1 cellular context compared by ENCODE assay signal in the genomic region with DNA sequence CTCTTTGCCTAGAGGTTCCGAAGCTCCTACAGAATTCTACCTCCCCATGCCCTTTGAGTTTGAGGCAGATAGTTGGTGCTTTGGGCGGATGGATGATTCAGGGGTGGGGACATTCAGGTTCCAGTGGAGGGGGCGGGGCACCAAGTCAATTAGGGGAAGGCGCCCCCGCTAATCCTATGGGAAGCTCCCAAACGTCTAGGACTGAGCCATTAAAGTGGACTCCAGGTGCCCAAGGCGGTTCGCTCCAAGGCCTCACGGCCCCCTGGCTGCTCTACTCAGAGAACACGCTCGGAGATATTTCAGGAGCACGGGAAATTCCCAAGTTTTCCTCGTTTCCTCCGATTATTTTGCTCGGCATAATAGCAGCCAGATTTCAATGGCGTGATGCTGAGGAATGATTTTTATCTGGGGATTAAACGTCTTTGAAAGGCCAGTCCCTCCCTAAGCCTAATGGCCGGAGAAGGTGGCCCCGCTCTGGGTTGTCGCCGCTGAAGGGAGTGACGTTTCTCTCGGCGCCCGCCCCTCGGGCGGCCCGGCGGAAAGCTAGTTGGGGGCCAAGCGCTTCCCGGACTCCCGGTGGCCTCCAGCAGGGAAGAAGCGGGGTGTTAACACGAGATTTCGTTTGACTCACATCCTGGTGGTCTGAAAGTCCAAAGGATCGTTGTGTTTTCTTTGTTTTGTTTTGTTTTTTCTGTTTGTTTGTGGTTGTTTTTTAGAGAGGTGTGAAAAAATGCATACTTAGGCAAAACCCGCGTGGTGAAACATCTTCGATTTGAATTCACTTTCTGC.
A peak's percentile ranks its signal among the peaks of the same experiment; 100 is the strongest.
TF ChIP-seq lines count a peak whose summit lies in the region.

No MANE protein-coding gene starts in this region.

TF ChIP-seq in GM23338, 12 proteins besides CTCF, POLR2A, EP300 and RAD21 (continued from another document):
- TF ChIP-seq, protein P1, sequence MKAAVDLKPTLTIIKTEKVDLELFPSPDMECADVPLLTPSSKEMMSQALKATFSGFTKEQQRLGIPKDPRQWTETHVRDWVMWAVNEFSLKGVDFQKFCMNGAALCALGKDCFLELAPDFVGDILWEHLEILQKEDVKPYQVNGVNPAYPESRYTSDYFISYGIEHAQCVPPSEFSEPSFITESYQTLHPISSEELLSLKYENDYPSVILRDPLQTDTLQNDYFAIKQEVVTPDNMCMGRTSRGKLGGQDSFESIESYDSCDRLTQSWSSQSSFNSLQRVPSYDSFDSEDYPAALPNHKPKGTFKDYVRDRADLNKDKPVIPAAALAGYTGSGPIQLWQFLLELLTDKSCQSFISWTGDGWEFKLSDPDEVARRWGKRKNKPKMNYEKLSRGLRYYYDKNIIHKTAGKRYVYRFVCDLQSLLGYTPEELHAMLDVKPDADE (IDR thresholded peaks at IDR 0.05) = no peak
- TF ChIP-seq EZH2 (IDR thresholded peaks at IDR 0.05; ENCODE audit: low read depth, unreplicated experiment) = peak; percentile 97
